In the genomic region with DNA sequence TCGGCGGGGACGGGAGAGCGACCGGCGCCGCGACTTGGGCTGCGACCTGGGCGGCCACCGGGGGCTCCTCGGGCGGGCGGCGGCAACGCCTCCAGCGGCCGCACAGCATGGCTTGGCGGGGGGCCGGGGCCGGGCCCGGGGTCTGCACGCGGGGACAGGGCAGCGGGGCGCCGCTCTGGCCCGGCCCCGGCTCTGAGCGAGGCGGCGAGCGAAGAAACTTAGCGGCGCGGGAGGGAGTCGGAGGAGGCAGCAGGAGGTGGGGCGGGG, we compare ENCODE assay signal across 8 cellular contexts. TPM values are rescaled to one million over a fixed set of nuclear protein-coding genes. Genes with fewer than 3 reads are reported as not detected.
DNase-seq lines count a peak whose midpoint lies in the region; ATAC-seq, FAIRE-seq and TF ChIP-seq lines count a peak whose summit lies in the region.

Gene PLCD3 (minus strand): TSS at position 214 of the 267 bp plus-strand sequence. CDS start 105 bp downstream, at position 109.

- H3K4me3 ChIP-seq in RWPE2 (ENCODE audit: severe bottlenecking) (peak within 1 kb of the TSS; percentile 97), neural progenitor cell (peak within 1 kb of the TSS; percentile 84)

- H3K36me3 Mint-ChIP-seq in neural progenitor cell, result peaks cover 2% of the 10 kb centered on the region

- H3K36me3 ChIP-seq in RWPE2 (ENCODE audit: low read depth) (peaks cover 7% of the 10 kb centered on the region), neural progenitor cell (no peaks in the 10 kb centered on the region)

- H4K20me1 ChIP-seq in neural progenitor cell (ENCODE audit: low read depth), result peaks cover 5% of the 10 kb centered on the region

- H3K27me3 ChIP-seq in RWPE2 (ENCODE audit: insufficient read depth, poor library complexity, severe bottlenecking) (no peaks in the 10 kb centered on the region), neural progenitor cell (no peaks in the 10 kb centered on the region)

- H2AFZ ChIP-seq in neural progenitor cell (replicated peaks), result peak within 1 kb of the TSS; percentile 78

- H3K4me1 ChIP-seq in RWPE2 (ENCODE audit: insufficient read depth, poor library complexity, severe bottlenecking), result peaks cover 33% of the 10 kb centered on the region
- peaks cover 11% of the 10 kb centered on the region for H3K4me1 ChIP-seq in neural progenitor cell

- no peak within 1 kb of the TSS for H3K27ac Mint-ChIP-seq in neural progenitor cell

- H3K9ac ChIP-seq in neural progenitor cell, result no peak within 1 kb of the TSS

- ATAC-seq in GM18861 (IDR thresholded peaks at IDR 0.05; ENCODE audit: unreplicated experiment), result peak; percentile 2
- no peak for ATAC-seq in RWPE2 (ENCODE audit: low read depth)
- no peak for ATAC-seq in esophagus mucosa

- H3K27ac ChIP-seq in RWPE2 (ENCODE audit: poor library complexity, severe bottlenecking), result peak within 1 kb of the TSS; percentile 95
- no peak within 1 kb of the TSS for H3K27ac ChIP-seq in neural progenitor cell

- TF ChIP-seq CTCF in RWPE2 (IDR thresholded peaks at IDR 0.05; ENCODE audit: poor library complexity, severe bottlenecking) (no peak), neural progenitor cell (IDR thresholded peaks at IDR 0.05) (no peak)

- peak within 1 kb of the TSS; percentile 86 for H3K4me2 ChIP-seq in neural progenitor cell

- no peak for DNase-seq in RWPE2 (ENCODE audit: low spot score)
- peak; percentile 92 for DNase-seq in neural progenitor cell (ENCODE audit: low spot score)
- DNase-seq in NCI-H2081 treated with DMSO at 0.1 percent for 48 hours (lab: John Stamatoyannopoulos, UW), result no peak
- no peak for DNase-seq in cerebellar nuclear complex (lab: John Stamatoyannopoulos, UW)
- no peak for DNase-seq in NCI-H146 treated with DMSO at 0.1 percent for 48 hours (lab: John Stamatoyannopoulos, UW; ENCODE audit: unreplicated experiment)
- no peak for DNase-seq in GM19239 (ENCODE audit: insufficient read length, low spot score)

- FAIRE-seq in GM19239 (lab: Jason Lieb, UNC), result no peak

- H3K4me3 Mint-ChIP-seq in neural progenitor cell, result peak within 1 kb of the TSS; percentile 85

- peaks cover 25% of the 10 kb centered on the region for H3F3A ChIP-seq in neural progenitor cell (ENCODE audit: low read depth)

- H3K9me3 ChIP-seq in RWPE2 (ENCODE audit: severe bottlenecking), result no peaks in the 10 kb centered on the region
- H3K9me3 ChIP-seq in neural progenitor cell (ENCODE audit: low read depth), result no peaks in the 10 kb centered on the region

- H3K4me1 Mint-ChIP-seq in neural progenitor cell, result peaks cover 24% of the 10 kb centered on the region

- peaks cover 4% of the 10 kb centered on the region for H3K9me3 Mint-ChIP-seq in neural progenitor cell

- peaks cover 13% of the 10 kb centered on the region for H3K27me3 Mint-ChIP-seq in neural progenitor cell (ENCODE audit: insufficient read depth, low read depth)

- no peaks in the 10 kb centered on the region for H3K79me2 ChIP-seq in neural progenitor cell (ENCODE audit: low read depth)

RNA-seq across cellular contexts. Expression of gene PLCD3, which starts in this region (rescaled TPM):
- total RNA-seq in esophagus mucosa (34.2 TPM), neural progenitor cell (ENCODE audit: low replicate concordance) (16.0 and 31.4 TPM in 2 replicates)
